In genomic region chr21:42887321-42887720, GRCh38 we compare ENCODE assay signal across 16 cellular contexts. TPM values are rescaled to one million over a fixed set of nuclear protein-coding genes. Genes with fewer than 3 reads are reported as not detected.
A peak's percentile ranks its signal among the peaks of the same experiment; 100 is the strongest.
DNase-seq lines count a peak whose midpoint lies in the region; ATAC-seq and TF ChIP-seq lines count a peak whose summit lies in the region.
"Had no signal": no experiment of that assay in that cellular context is flagged by ENCODE, and none has a peak within 500 bp of the region (broad histone marks: within the 10 kb centered on the region; RNA-seq: fewer than 3 reads in every experiment).

No MANE protein-coding gene starts in this region.

- intact Hi-C loops in left ventricle myocardium superior (cut with micrococcal nuclease): no loop called here
- intact Hi-C loops in left lung (cut with DNase I): no loop called here
- intact Hi-C loops in upper lobe of right lung (cut with DNase I): no loop called here

- no peak overlapping the region for H3K4me3 ChIP-seq in right atrium auricular region
- no peak overlapping the region for H3K4me3 ChIP-seq in left lung
- H3K4me3 ChIP-seq in upper lobe of right lung: no peak overlapping the region
- H3K4me3 ChIP-seq: GM12878, GM23248 had no signal

- peak; percentile 14 for DNase-seq in DMS79 (lab: John Stamatoyannopoulos, UW)
- DNase-seq in DMS79 treated with DMSO at 0.1 percent for 48 hours (lab: John Stamatoyannopoulos, UW): no peak
- DNase-seq in left ventricle myocardium superior: no peak
- DNase-seq in right atrium auricular region (ENCODE audit: low spot score): no peak
- DNase-seq in left lung: no peak
- DNase-seq in upper lobe of right lung: no peak
- no peak for DNase-seq in epidermal melanocyte (ENCODE audit: insufficient read length, low spot score)
- no peak for DNase-seq in HUDEP-2 (lab: John Stamatoyannopoulos, UW; ENCODE audit: unreplicated experiment in 76 of 76)
- DNase-seq: CD8-positive, alpha-beta T cell; COR-L47; GM23248 had no signal

- ATAC-seq in left ventricle myocardium superior: peak; percentile 55
- ATAC-seq in left lung: peak; percentile 79
- peak; percentile 83 for ATAC-seq in upper lobe of right lung
- ATAC-seq: CD8-positive, alpha-beta T cell; GM12878; HCT116 had no signal

- H3K27me3 ChIP-seq in right atrium auricular region: no peaks in the 10 kb centered on the region
- no peaks in the 10 kb centered on the region for H3K27me3 ChIP-seq in left lung
- H3K27me3 ChIP-seq in upper lobe of right lung: no peaks in the 10 kb centered on the region

- H3K27ac ChIP-seq in right atrium auricular region (no peak overlapping the region), left lung (no peak overlapping the region), upper lobe of right lung (no peak overlapping the region)
- H3K27ac ChIP-seq: 22Rv1, GM23248 had no signal

- TF ChIP-seq CTCF in right atrium auricular region (IDR thresholded peaks at IDR 0.05) (no peak), left lung (IDR thresholded peaks at IDR 0.05) (no peak), upper lobe of right lung (IDR thresholded peaks at IDR 0.05) (no peak)

- H3K4me1 ChIP-seq in right atrium auricular region (peaks cover 0 to 2% of the 10 kb centered on the region in 2 donors), left lung (peaks cover 0 to 3% of the 10 kb centered on the region in 2 donors), upper lobe of right lung (no peaks in the 10 kb centered on the region)

- H3K9me3 ChIP-seq in right atrium auricular region (no peaks in the 10 kb centered on the region), left lung (no peaks in the 10 kb centered on the region), upper lobe of right lung (no peaks in the 10 kb centered on the region)

- H3K36me3 ChIP-seq in right atrium auricular region (no peaks in the 10 kb centered on the region), left lung (no peaks in the 10 kb centered on the region), upper lobe of right lung (no peaks in the 10 kb centered on the region)

RNA-seq across cellular contexts. Expression of gene NDUFV3, which starts 5.8 kb away (rescaled TPM):
- 59.3 TPM for total RNA-seq in left ventricle myocardium superior
- total RNA-seq in right atrium auricular region: 10 to 100 TPM; 28.8 to 37.4 TPM
- 10 to 100 TPM; 36.6 to 37.9 TPM for total RNA-seq in left lung
- total RNA-seq in upper lobe of right lung: 38.5 TPM

RNA-seq across cellular contexts. Expression of gene WDR4, which starts 8.0 kb away (rescaled TPM):
- 4.8 TPM for total RNA-seq in left ventricle myocardium superior
- 1 to 10 TPM; 1.7 to 4.8 TPM for total RNA-seq in right atrium auricular region
- 10 to 100 TPM; 14.6 to 30.7 TPM for total RNA-seq in left lung
- 18.4 TPM for total RNA-seq in upper lobe of right lung

RNA-seq across cellular contexts. Expression of gene ERVH48-1, which starts 38.1 kb away (rescaled TPM):
- total RNA-seq in left ventricle myocardium superior (not detected), right atrium auricular region (not detected), left lung (not detected), upper lobe of right lung (not detected)
- total RNA-seq: Daoy, GM12878, GM23248, HT1080 had no signal
